Comparison of ENCODE assay signal across 8 cellular contexts in the genomic region with DNA sequence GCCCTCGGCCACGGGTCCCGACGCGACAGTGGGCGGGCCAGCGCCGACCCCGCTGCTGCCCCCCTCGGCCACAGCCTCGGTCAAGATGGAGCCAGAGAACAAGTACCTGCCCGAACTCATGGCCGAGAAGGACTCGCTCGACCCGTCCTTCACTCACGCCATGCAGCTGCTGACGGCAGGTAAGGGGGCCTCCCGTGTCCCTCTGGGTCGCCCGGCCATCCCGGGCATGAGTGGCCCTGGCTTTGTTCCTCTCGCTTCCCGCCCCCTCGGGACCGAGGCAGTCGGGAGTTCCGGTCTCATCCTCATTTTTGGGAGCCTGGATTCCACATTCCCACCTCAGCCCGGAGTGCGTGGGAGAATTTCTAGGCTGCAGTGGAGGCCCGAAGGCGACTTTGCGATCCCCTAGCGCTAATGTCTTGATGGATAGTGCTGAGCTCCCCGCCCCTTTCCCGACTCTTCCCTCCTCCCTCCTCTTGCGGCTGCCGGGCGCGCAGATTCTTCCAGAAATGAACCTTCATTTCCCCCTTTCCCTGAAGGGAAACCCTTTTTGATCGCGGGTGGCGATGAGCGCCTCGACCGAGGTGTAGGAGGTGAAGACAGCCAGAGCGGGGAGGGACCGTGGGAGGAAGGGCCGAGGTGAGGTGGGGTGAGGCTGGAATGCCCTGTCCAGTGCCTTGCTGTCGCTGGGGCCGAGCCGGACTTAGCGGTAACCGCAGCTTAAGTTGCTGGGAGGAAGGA. TPM values are rescaled to one million over a fixed set of nuclear protein-coding genes. Genes with fewer than 3 reads are reported as not detected.
DNase-seq lines count a peak whose midpoint lies in the region; ATAC-seq and TF ChIP-seq lines count a peak whose summit lies in the region.

No MANE protein-coding gene starts in this region.

- H3K4me1 ChIP-seq in breast epithelium (peaks cover 5 to 7% of the 10 kb centered on the region in 2 donors), skeletal muscle tissue (ENCODE audit: control insufficient read depth in 3 of 3, insufficient read depth in 3 of 3, low read length in 3 of 3) (peaks cover 11 to 27% (median 20%) of the 10 kb centered on the region in 3 donors)

- no peaks in the 10 kb centered on the region for H3K9me3 ChIP-seq in breast epithelium
- no peaks in the 10 kb centered on the region for H3K9me3 ChIP-seq in skeletal muscle tissue (ENCODE audit: control insufficient read depth in 3 of 3, low read length in 3 of 3)

- peaks cover 23% of the 10 kb centered on the region for H3K36me3 Mint-ChIP-seq in T-helper 2 cell treated with Interferon-gamma antibody and Interleukin-4, amounts not matched to agents 5 μg/mL and 100 μg/mL, for 36 hours (ENCODE audit: low read depth)

- no peaks in the 10 kb centered on the region for H3K36me3 ChIP-seq in breast epithelium
- H3K36me3 ChIP-seq in skeletal muscle tissue (ENCODE audit: control insufficient read depth in 3 of 3, insufficient read depth in 3 of 3, low read length in 3 of 3) = peaks cover 0 to 3% (median 2%) of the 10 kb centered on the region in 3 donors

- peak overlapping the region; percentile 98 for H3K4me3 Mint-ChIP-seq in T-helper 2 cell treated with Interferon-gamma antibody and Interleukin-4, amounts not matched to agents 5 μg/mL and 100 μg/mL, for 36 hours

- no peaks in the 10 kb centered on the region for H3K9me3 Mint-ChIP-seq in T-helper 2 cell treated with Interferon-gamma antibody and Interleukin-4, amounts not matched to agents 5 μg/mL and 100 μg/mL, for 36 hours

- H3K27ac ChIP-seq in breast epithelium (peak overlapping the region; percentile 98 to 99), skeletal muscle tissue (ENCODE audit: low read depth, low read length) (peak overlapping the region; percentile 96)

- H3K27me3 ChIP-seq in breast epithelium = no peaks in the 10 kb centered on the region
- no peaks in the 10 kb centered on the region for H3K27me3 ChIP-seq in skeletal muscle tissue (ENCODE audit: control insufficient read depth in 3 of 3, insufficient read depth in 3 of 3, low read length in 3 of 3)

- H3K27ac Mint-ChIP-seq in T-helper 2 cell treated with Interferon-gamma antibody and Interleukin-4, amounts not matched to agents 5 μg/mL and 100 μg/mL, for 36 hours = peak overlapping the region; percentile 96

- no peak for TF ChIP-seq CTCF in breast epithelium (IDR thresholded peaks at IDR 0.05)

- DNase-seq in COLO829 (ENCODE audit: low spot score) = peak; percentile 36
- peak; percentile 49 for DNase-seq in HPDE6-E6E7 (ENCODE audit: extremely low spot score)
- DNase-seq in T-helper 2 cell treated with Interferon-gamma antibody and Interleukin-4, amounts not matched to agents 5 μg/mL and 100 μg/mL, for 36 hours (ENCODE audit: low spot score) = peak; percentile 47
- DNase-seq in breast epithelium (ENCODE audit: low spot score in 2 of 2) = peak; percentile 61 to 63
- DNase-seq in iPS-NIHi7 (ENCODE audit: extremely low spot score) = peak; percentile 43
- no peak for DNase-seq in NCI-H1694 (lab: John Stamatoyannopoulos, UW)

- intact Hi-C loops in breast epithelium (cut with DNase I; ENCODE audit: low total_unique reads) = no loop called here

- H3K27me3 Mint-ChIP-seq in T-helper 2 cell treated with Interferon-gamma antibody and Interleukin-4, amounts not matched to agents 5 μg/mL and 100 μg/mL, for 36 hours (ENCODE audit: low read depth) = peaks cover 2% of the 10 kb centered on the region

- peak overlapping the region; percentile 83 to 98 (median 96) for H3K9ac ChIP-seq in skeletal muscle tissue (ENCODE audit: low read depth in 1 of 3, low read length in 3 of 3)

- peaks cover 34% of the 10 kb centered on the region for H3K4me1 Mint-ChIP-seq in T-helper 2 cell treated with Interferon-gamma antibody and Interleukin-4, amounts not matched to agents 5 μg/mL and 100 μg/mL, for 36 hours (ENCODE audit: low read depth)

- ATAC-seq in GM19455 (IDR thresholded peaks at IDR 0.05; ENCODE audit: unreplicated experiment) = peak; percentile 26

- peak overlapping the region; percentile 96 to 100 (median 99) for H3K4me3 ChIP-seq in breast epithelium
- H3K4me3 ChIP-seq in skeletal muscle tissue (ENCODE audit: low read length in 3 of 3) = peak overlapping the region; percentile 92 to 98 (median 95)

- no peak for TF ChIP-seq POLR2A in breast epithelium (IDR thresholded peaks at IDR 0.05)

RNA-seq across cellular contexts. Expression of gene KHDRBS1, which starts 0.7 kb away (rescaled TPM):
- 10 to 100 TPM; 58.2 to 78.7 (median 66.9) TPM for total RNA-seq in breast epithelium
- total RNA-seq in skeletal muscle tissue = 48.5 TPM

RNA-seq across cellular contexts. Expression of gene TMEM39B, which starts 58.4 kb away (rescaled TPM):
- 1 to 10 TPM; 4.2 to 6.2 (median 4.8) TPM for total RNA-seq in breast epithelium
- total RNA-seq in skeletal muscle tissue = 3.7 TPM
